Comparison of ENCODE assay signal across 2 cellular contexts in genomic region chr11:61332266-61332822, GRCh38.
A peak's percentile ranks its signal among the peaks of the same experiment; 100 is the strongest.
TF ChIP-seq lines count a peak whose summit lies in the region.

No MANE protein-coding gene starts in this region.

TF ChIP-seq in A549, 52 proteins besides CTCF, POLR2A, EP300 and RAD21:
- TF ChIP-seq KDM1A (IDR thresholded peaks at IDR 0.05; ENCODE audit: low read depth) (no peak), HOXA7 (CRISPR knock-in tag; IDR thresholded peaks at IDR 0.05) (no peak), MAFK (IDR thresholded peaks at IDR 0.05; ENCODE audit: partially characterized antibody) (no peak)

TF ChIP-seq in H1, 55 proteins besides CTCF, POLR2A, EP300 and RAD21:
- no peak for TF ChIP-seq CBX5 (IDR thresholded peaks at IDR 0.05; ENCODE audit: low read depth, low read length)
- TF ChIP-seq KDM5A (IDR thresholded peaks at IDR 0.05; ENCODE audit: low read length), result 0 out of 2 replicates have a peak, but pooled peaks have one; percentile 30
